ENCODE assay signal across 1 cellular context in genomic region chr17:42879596-42879985, GRCh38.
TF ChIP-seq lines count a peak whose summit lies in the region.

No MANE protein-coding gene starts in this region.

TF ChIP-seq in SK-N-SH, 30 proteins besides CTCF, POLR2A, EP300 and RAD21 (continued from another document):
- no peak for TF ChIP-seq ZBTB33 (IDR thresholded peaks at IDR 0.05; ENCODE audit: borderline replicate concordance, low read depth)
- no peak for TF ChIP-seq PBX3 (IDR thresholded peaks at IDR 0.05)
- TF ChIP-seq IRF3 (IDR thresholded peaks at IDR 0.05; ENCODE audit: low read depth, low read length): no peak
- no peak for TF ChIP-seq POLR2AphosphoS5 (IDR thresholded peaks at IDR 0.05; ENCODE audit: low read depth, low read length)
TF ChIP-seq in SK-N-SH: peak in this region for 0.
